In the genomic region with DNA sequence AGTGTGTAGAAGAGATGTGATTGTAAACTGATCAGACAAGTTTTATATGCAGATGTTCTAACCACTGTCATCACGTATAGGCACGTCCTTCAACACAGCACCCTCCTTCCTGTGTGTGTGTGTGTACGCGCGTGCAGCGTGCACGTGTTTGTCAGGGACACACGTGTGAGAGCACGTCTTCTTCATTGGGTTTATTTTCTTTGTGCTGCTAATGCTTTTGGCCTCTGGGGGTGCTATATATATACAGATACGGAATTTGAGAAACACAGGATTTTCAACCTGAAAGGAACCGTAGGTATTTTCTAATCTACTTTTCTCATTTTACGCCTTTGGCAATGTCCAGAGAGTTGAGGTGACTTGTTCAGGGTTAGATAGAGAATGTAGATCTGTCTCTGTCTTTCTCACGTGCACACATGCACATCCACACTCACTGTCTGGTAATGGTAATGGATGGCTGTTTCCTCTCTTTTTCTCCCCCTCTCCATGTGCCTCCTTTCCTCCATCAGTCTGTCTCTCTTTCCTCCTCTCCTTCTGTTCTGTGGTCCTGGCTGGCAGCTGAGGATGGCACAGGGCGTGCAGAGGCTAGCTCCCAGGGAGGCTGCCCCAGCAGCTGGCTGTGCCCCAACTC, we compare ENCODE assay signal across 9 cellular contexts. TPM values are rescaled to one million over a fixed set of nuclear protein-coding genes. Genes with fewer than 3 reads are reported as not detected.
DNase-seq lines count a peak whose midpoint lies in the region; ATAC-seq, FAIRE-seq and TF ChIP-seq lines count a peak whose summit lies in the region.
"Had no signal": no experiment of that assay in that cellular context is flagged by ENCODE, and none has a peak within 500 bp of the region (broad histone marks: within the 10 kb centered on the region; RNA-seq: fewer than 3 reads in every experiment).

No MANE protein-coding gene starts in this region.

- H4K5ac ChIP-seq in H1 (ENCODE audit: insufficient read length, low read depth, low read length), result no peak overlapping the region

- H3K27me3 ChIP-seq in H1 (replicated peaks in 1 of 4; ENCODE audit: control insufficient read depth in 3 of 4, extremely low read depth in 1 of 4, insufficient read depth in 3 of 4, low read length in 3 of 4), result peaks cover 0 to 2% (median 0%) of the 10 kb centered on the region in 4 experiments; a peak in 3 of 7 replicates

- peak overlapping the region in 1 of 2 experiments; percentile 86; a peak in 1 of 4 replicates for H3K4me2 ChIP-seq in H1 (ENCODE audit: insufficient read depth in 1 of 2, low read depth in 2 of 2, low read length in 2 of 2)

- no peaks in the 10 kb centered on the region for H3K79me2 ChIP-seq in H1 (ENCODE audit: control insufficient read depth in 1 of 2, insufficient read depth in 2 of 2, low read length in 2 of 2)

- peak; percentile 22 to 31; a peak in 2 of 4 replicates for TF ChIP-seq RAD21 in H1 (IDR thresholded peaks at IDR 0.05 in 1 of 2, conservative IDR thresholded peaks at IDR 0.05 in 1 of 2; ENCODE audit: low read depth in 2 of 2, low read length in 2 of 2)

- no peak overlapping the region for H3K14ac ChIP-seq in H1 (ENCODE audit: insufficient read length)

- no peak overlapping the region for H3K23ac ChIP-seq in H1 (ENCODE audit: insufficient read length)

- H2BK5ac ChIP-seq in H1 (ENCODE audit: low read depth, low read length), result peak overlapping the region; percentile 18; the same call in 1 of the 2 replicates

- H3K4me1 Mint-ChIP-seq in progenitor cell of endocrine pancreas (ENCODE audit: low read depth), result no peaks in the 10 kb centered on the region

- H3K9ac ChIP-seq in H1 (replicated peaks in 1 of 4; ENCODE audit: extremely low read depth in 1 of 4, low read depth in 3 of 4, low read length in 3 of 4), result no peak overlapping the region

- peak overlapping the region; percentile 4; the same call in 1 of the 2 replicates for H2AFZ ChIP-seq in H1 (ENCODE audit: low read length)

- DNase-seq in DMS153 (lab: John Stamatoyannopoulos, UW) (peak; percentile 29), NCI-H146 treated with DMSO at 0.1 percent for 48 hours (lab: John Stamatoyannopoulos, UW; ENCODE audit: unreplicated experiment) (peak; percentile 66), H1 (ENCODE audit: low read depth in 1 of 2, low spot score in 2 of 2) (no peak), progenitor cell of endocrine pancreas (ENCODE audit: low spot score, unreplicated experiment) (no peak), NOMO-1 treated with DMSO at 0.1 percent for 48 hours (lab: John Stamatoyannopoulos, UW; ENCODE audit: unreplicated experiment) (no peak)
- no peak for DNase-seq in NK-92 treated with Interleukin-12 subunit alpha and Interleukin-12 subunit beta, amount 100 ng/mL, for 24 hours (lab: John Stamatoyannopoulos, UW)

- H2BK12ac ChIP-seq in H1 (ENCODE audit: low read depth, low read length), result peak overlapping the region; percentile 96

- peak overlapping the region; percentile 34 for H3K4ac ChIP-seq in H1 (replicated peaks; ENCODE audit: insufficient read length, low read depth, low read length)

- H3K18ac ChIP-seq in H1 (ENCODE audit: extremely low read depth, low read length), result peak overlapping the region; percentile 71

- no peak overlapping the region for H3K4me3 Mint-ChIP-seq in progenitor cell of endocrine pancreas (ENCODE audit: low read depth)

- no peaks in the 10 kb centered on the region for H3K9me3 Mint-ChIP-seq in progenitor cell of endocrine pancreas (ENCODE audit: low read depth)

- H3K4me3 ChIP-seq in H1 (ENCODE audit: extremely low read depth in 1 of 4, insufficient read depth in 2 of 4, low read depth in 3 of 4, low read length in 4 of 4), result 0 out of 8 replicates have a peak overlapping the region, but pooled peaks of 1 of the 4 experiments have one; percentile 8

- WGBS in H1 (ENCODE audit: extremely low coverage in 1 of 2, insufficient coverage in 1 of 2, insufficient read length in 1 of 2, insufficient replicate concordance in 2 of 2, low coverage in 1 of 2, low lambda C conversion rate in 2 of 2, missing lambda C conversion rate in 1 of 2), 2 experiments, result 70% methylated on average over 14 of the region's 14 CpGs; no CpG with 5 or more reads in 1 of the 2 experiments

- peak; percentile 39 for FAIRE-seq in H1 (lab: Jason Lieb, UNC)

- no peak overlapping the region for H4K8ac ChIP-seq in H1 (ENCODE audit: extremely low read depth, insufficient read depth, low read length)

- H4K20me1 ChIP-seq in H1 (replicated peaks in 1 of 2; ENCODE audit: control insufficient read depth in 1 of 2, insufficient read depth in 2 of 2, low read length in 2 of 2), result no peaks in the 10 kb centered on the region

- H3K36me3 Mint-ChIP-seq in progenitor cell of endocrine pancreas (ENCODE audit: insufficient read depth), result no peaks in the 10 kb centered on the region

- no peak overlapping the region for H3K27ac Mint-ChIP-seq in progenitor cell of endocrine pancreas

- H4K91ac ChIP-seq in H1 (replicated peaks; ENCODE audit: insufficient read length, low read length), result peak overlapping the region; percentile 54

- POLR2A ChIA-PET in H1 (lab: Charles Lee; ENCODE audit: partially characterized antibody), result interaction anchor here (1.7 to 4.7 kb wide), 4 partner anchors 9 to 14 kb away, joined by 4 to 21 read pairs (median 6); no protein-coding TSS in a partner anchor

- no peak overlapping the region for H3K27ac ChIP-seq in H1 (ENCODE audit: low read depth, low read length)
- H3K27ac ChIP-seq: epithelial cell of prostate had no signal

- CTCF ChIA-PET in H1 (lab: Charles Lee; ENCODE audit: partially characterized antibody), result interaction anchor here (0.6 to 4.4 kb wide), 26 partner anchors 8 to 445 kb away, joined by 3 to 24 read pairs (median 3); no protein-coding TSS in a partner anchor

- no peak overlapping the region for H2BK120ac ChIP-seq in H1 (replicated peaks; ENCODE audit: low read depth, low read length)

- H3K56ac ChIP-seq in H1 (replicated peaks; ENCODE audit: insufficient read length, low read depth, low read length), result no peak overlapping the region

- H3K9me3 ChIP-seq in H1 (ENCODE audit: insufficient read depth in 2 of 2, low read depth in 1 of 2, low read length in 1 of 2), result no peaks in the 10 kb centered on the region

- H3K23me2 ChIP-seq in H1 (ENCODE audit: low read depth, low read length), result no peaks in the 10 kb centered on the region

- TF ChIP-seq POLR2A in H1 (IDR thresholded peaks at IDR 0.05; ENCODE audit: control extremely low read depth in 1 of 2, low read depth in 2 of 2, low read length in 2 of 2), result no peak

- TF ChIP-seq CTCF in H1 (IDR thresholded peaks at IDR 0.05; ENCODE audit: control extremely low read depth in 1 of 3, insufficient read depth in 1 of 3, low read depth in 1 of 3, low read length in 3 of 3) (peak; percentile 1 to 37 (median 18); a peak in 3 of 4 replicates), progenitor cell of endocrine pancreas (IDR thresholded peaks at IDR 0.05; ENCODE audit: unreplicated experiment) (peak; percentile 69)

- peaks cover 25 to 39% (median 31%) of the 10 kb centered on the region in 4 experiments for H3K4me1 ChIP-seq in H1 (replicated peaks in 1 of 4; ENCODE audit: control insufficient read depth in 3 of 4, insufficient read depth in 4 of 4, low read length in 3 of 4)

- peak overlapping the region; percentile 57; the same call in 1 of the 2 replicates for H2AK5ac ChIP-seq in H1 (ENCODE audit: low read depth, low read length)

- ATAC-seq in GM21390 (IDR thresholded peaks at IDR 0.05; ENCODE audit: unreplicated experiment), result peak; percentile 60
- ATAC-seq in HG03039 (IDR thresholded peaks at IDR 0.05; ENCODE audit: unreplicated experiment), result no peak

- H2BK15ac ChIP-seq in H1 (ENCODE audit: low read length), result peak overlapping the region; percentile 83

- H2BK20ac ChIP-seq in H1 (ENCODE audit: low read length), result peak overlapping the region; percentile 86

- peaks cover 71% of the 10 kb centered on the region for H3K27me3 Mint-ChIP-seq in progenitor cell of endocrine pancreas

- no peaks in the 10 kb centered on the region for H3K36me3 ChIP-seq in H1 (ENCODE audit: control insufficient read depth in 2 of 4, insufficient read depth in 4 of 4, low read length in 3 of 4)

- no peaks in the 10 kb centered on the region for H3K79me1 ChIP-seq in H1 (ENCODE audit: low read depth, low read length)

- TF ChIP-seq EP300 in H1 (IDR thresholded peaks at IDR 0.05; ENCODE audit: borderline replicate concordance in 1 of 2, low read depth in 2 of 2, low read length in 2 of 2), result no peak

TF ChIP-seq in H1, 55 proteins besides CTCF, POLR2A, EP300 and RAD21:
- TF ChIP-seq GTF2F1 (IDR thresholded peaks at IDR 0.05; ENCODE audit: borderline replicate concordance, low read depth, low read length) (no peak), SIN3A (conservative IDR thresholded peaks at IDR 0.05 in 1 of 2, IDR thresholded peaks at IDR 0.05 in 1 of 2; ENCODE audit: low read depth in 1 of 2, low read length in 2 of 2) (no peak), HDAC2 (IDR thresholded peaks at IDR 0.05; ENCODE audit: borderline replicate concordance in 1 of 2, low read depth in 2 of 2, low read length in 2 of 2) (no peak), RNF2 (IDR thresholded peaks at IDR 0.05; ENCODE audit: borderline replicate concordance, low read depth, low read length, missing control alignments, poor library complexity, severe bottlenecking) (no peak), SP2 (IDR thresholded peaks at IDR 0.05; ENCODE audit: low read length) (no peak), RFX5 (IDR thresholded peaks at IDR 0.05; ENCODE audit: borderline replicate concordance, low read depth, low read length) (no peak)
- TF ChIP-seq, protein P1, sequence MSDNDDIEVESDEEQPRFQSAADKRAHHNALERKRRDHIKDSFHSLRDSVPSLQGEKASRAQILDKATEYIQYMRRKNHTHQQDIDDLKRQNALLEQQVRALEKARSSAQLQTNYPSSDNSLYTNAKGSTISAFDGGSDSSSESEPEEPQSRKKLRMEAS (IDR thresholded peaks at IDR 0.05), result peak; percentile 58; the same call in 1 of the 2 replicates

RNA-seq across cellular contexts. Expression of a gene that starts 13.4 kb away (rescaled TPM):
- 3.3 and 3.4 TPM in 2 replicates for total RNA-seq in H1 (2021; fragmentation: NEBNext Ultra II Directional; extraction: Animal tissue kit (Norgen Biotek cat#: 25700))
- polyA plus RNA-seq in H1 (2011; rRNA removed), result 1.6 and 2.8 TPM in 2 replicates
- 1.6 TPM for polyA plus RNA-seq in H1 (2011; cell fraction: cytosol; rRNA removed)
- polyA plus RNA-seq in H1 (2011; cell fraction: nucleus; rRNA removed), result 4.1 TPM
- polyA plus RNA-seq in H1 (2012, experiment 1 of 2), result 1.6 to 3.7 TPM (median 2.9 TPM) in 4 replicates
- polyA plus RNA-seq in H1 (2012, experiment 2 of 2), result 1.5 TPM
- 11.9 TPM for polyA plus RNA-seq in H1 (2013, experiment 1 of 2)
- 11.2 TPM for polyA plus RNA-seq in H1 (2013, experiment 2 of 2)
- polyA minus RNA-seq in H1 (2011; rRNA and poly(A)+ RNA removed), result 0.63 and 0.93 TPM in 2 replicates
- polyA minus RNA-seq in H1 (2011; cell fraction: cytosol; rRNA and poly(A)+ RNA removed), result 1.4 TPM
- polyA minus RNA-seq in H1 (2011; cell fraction: nucleus; rRNA and poly(A)+ RNA removed), result 5.7 TPM
- total RNA-seq in progenitor cell of endocrine pancreas, result 4.6 and 5.5 TPM in 2 replicates

Comparison
In these comparisons a context has a peak if more than half of its experiments do, and no peak if none do; other contexts are left out.
1. DNase-seq: peak in DMS153 (single experiment) and NCI-H146 treated with DMSO at 0.1 percent for 48 hours (single experiment); none in H1 (0 of 2), progenitor cell of endocrine pancreas (single experiment), NOMO-1 treated with DMSO at 0.1 percent for 48 hours (single experiment) and NK-92 treated with Interleukin-12 subunit alpha and Interleukin-12 subunit beta, amount 100 ng/mL, for 24 hours (single experiment).